Comparison of ENCODE assay signal across 10 cellular contexts in the genomic region with DNA sequence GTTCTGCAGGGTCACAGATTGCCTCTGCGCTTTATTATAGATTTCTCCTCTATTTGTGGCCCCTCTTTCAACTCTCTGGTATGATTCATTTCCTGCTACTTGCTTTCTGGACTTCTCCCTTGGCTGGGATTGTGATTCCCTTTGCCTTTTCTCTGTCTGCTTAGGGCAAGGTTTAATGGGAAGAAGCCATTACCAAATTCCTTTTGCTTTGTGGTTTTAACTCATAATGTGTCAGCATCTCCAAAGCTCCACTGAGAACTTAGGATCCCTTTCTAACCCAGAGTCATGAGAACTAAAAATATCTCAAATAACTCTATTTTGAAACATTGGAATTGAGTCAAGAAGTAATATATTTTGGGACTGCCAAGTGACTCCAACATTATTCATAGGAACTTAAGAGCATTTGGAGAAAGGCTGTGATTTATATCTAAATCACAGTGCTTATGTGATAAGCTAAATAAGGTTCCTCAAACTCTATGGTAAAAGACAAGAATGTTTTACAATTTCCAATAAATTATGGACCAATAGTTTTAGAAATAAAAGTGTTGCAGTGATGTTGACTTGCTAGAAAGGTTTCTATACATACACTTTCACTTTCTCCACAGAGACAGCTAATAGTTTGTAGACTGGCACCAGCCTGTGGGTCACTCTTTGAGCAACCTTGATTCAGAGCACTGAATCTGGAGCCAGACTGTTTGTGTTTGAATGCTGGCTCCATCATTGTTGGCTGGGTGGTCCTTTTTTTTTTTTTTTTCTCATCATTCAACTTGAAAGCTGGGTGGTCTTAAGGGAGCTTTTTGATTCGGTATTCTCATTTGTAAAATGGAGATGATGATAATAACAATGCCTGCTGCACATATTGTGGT.
A peak's percentile ranks its signal among the peaks of the same experiment; 100 is the strongest.
DNase-seq lines count a peak whose midpoint lies in the region; ATAC-seq and TF ChIP-seq lines count a peak whose summit lies in the region.
"Had no signal": no experiment of that assay in that cellular context is flagged by ENCODE, and none has a peak within 500 bp of the region (broad histone marks: within the 10 kb centered on the region; RNA-seq: fewer than 3 reads in every experiment).

No MANE protein-coding gene starts in this region.

- H2AFZ ChIP-seq in SK-N-SH (ENCODE audit: low read depth), result no peak overlapping the region

- no peaks in the 10 kb centered on the region for H3K9me2 ChIP-seq in SK-N-SH

- peak; percentile 52 to 98; a peak in 3 of 4 replicates for TF ChIP-seq EP300 in SK-N-SH (IDR thresholded peaks at IDR 0.05; ENCODE audit: borderline replicate concordance in 1 of 2, low read depth in 1 of 2, low read length in 1 of 2)

- WGBS in SK-N-SH (ENCODE audit: low lambda C conversion rate), result 52% methylated on average over 2 of the region's 2 CpGs

- H3F3A ChIP-seq in SK-N-SH (replicated peaks; ENCODE audit: insufficient read depth), result peaks cover 30% of the 10 kb centered on the region

- peak; percentile 100 for DNase-seq in GM04503 (ENCODE audit: low read depth)
- DNase-seq in SK-N-SH, result no peak
- peak; percentile 98 for DNase-seq in fibroblast of villous mesenchyme (ENCODE audit: low read depth)
- peak; percentile 96 for DNase-seq in retinal pigment epithelial cell (ENCODE audit: low read depth)
- DNase-seq in DMS79 treated with DMSO at 0.1 percent for 48 hours (lab: John Stamatoyannopoulos, UW), result no peak
- DNase-seq in KBM-7, result no peak
- DNase-seq: activated CD4-positive, alpha-beta T cell treated with anti-CD3 and anti-CD28 coated beads, Interleukin-2, amount 50 U/mL, for 4 hours; NCI-H1092 had no signal

- no peak for TF ChIP-seq RAD21 in SK-N-SH (IDR thresholded peaks at IDR 0.05; ENCODE audit: low read length)

- no peaks in the 10 kb centered on the region for H4K20me1 ChIP-seq in SK-N-SH (ENCODE audit: insufficient read depth)

- POLR2A ChIA-PET in SK-N-SH (lab: Yijun Ruan, JAX), result interaction anchor here (0.6 kb wide), 1 partner anchor 22 kb away, joined by 3 read pairs; no protein-coding TSS in a partner anchor

- in situ Hi-C loops in KBM-7 (cut with MboI; ENCODE audit: low pct_unique_long_range_greater_than_20kb, low sequenced_read_pairs), result no loop called here

- no peaks in the 10 kb centered on the region for H3K9me3 ChIP-seq in SK-N-SH

- no peaks in the 10 kb centered on the region for H3K36me3 ChIP-seq in SK-N-SH (replicated peaks in 1 of 2; ENCODE audit: control insufficient read depth in 1 of 2, insufficient read depth in 2 of 2, low read length in 1 of 2)

- H3K4me2 ChIP-seq in SK-N-SH, result peak overlapping the region; percentile 66

- H3K4me3 ChIP-seq in SK-N-SH (ENCODE audit: low read depth in 2 of 2, low read length in 1 of 2) (no peak overlapping the region), fibroblast of villous mesenchyme (ENCODE audit: low read depth, low read length) (no peak overlapping the region), retinal pigment epithelial cell (ENCODE audit: low read length) (no peak overlapping the region)

- H3K27ac ChIP-seq in SK-N-SH (ENCODE audit: low read depth in 2 of 2, low read length in 1 of 2), result peak overlapping the region; percentile 79 to 99; a peak in 3 of 4 replicates

- peak overlapping the region; percentile 51; the same call in 1 of the 2 replicates for H3K9ac ChIP-seq in SK-N-SH

- CTCF ChIA-PET in SK-N-SH (lab: Yijun Ruan, JAX), result interaction anchor here (3.2 kb wide), 1 partner anchor 230 kb away, joined by 9 read pairs; no protein-coding TSS in a partner anchor

- TF ChIP-seq CTCF in SK-N-SH (IDR thresholded peaks at IDR 0.05) (no peak), fibroblast of villous mesenchyme (IDR thresholded peaks at IDR 0.05; ENCODE audit: insufficient read depth, low read depth, low read length) (no peak), retinal pigment epithelial cell (conservative IDR thresholded peaks at IDR 0.05; ENCODE audit: low read depth, low read length) (no peak)

- peaks cover 0 to 13% of the 10 kb centered on the region in 2 experiments; a peak in 2 of 4 replicates for H3K4me1 ChIP-seq in SK-N-SH (ENCODE audit: control insufficient read depth in 1 of 2, insufficient read depth in 2 of 2, low read depth in 1 of 2, low read length in 1 of 2)

- ATAC-seq in HG02798 (IDR thresholded peaks at IDR 0.05; ENCODE audit: poor library complexity, unreplicated experiment) (no peak), HG03025 (IDR thresholded peaks at IDR 0.05; ENCODE audit: low FRiP score, unreplicated experiment) (no peak)

- no peaks in the 10 kb centered on the region for H3K27me3 ChIP-seq in SK-N-SH (ENCODE audit: insufficient read depth)

- H3K79me2 ChIP-seq in SK-N-SH (ENCODE audit: insufficient read depth), result no peaks in the 10 kb centered on the region

TF ChIP-seq in SK-N-SH, 30 proteins besides CTCF, POLR2A, EP300 and RAD21 (continues in another document):
- TF ChIP-seq, protein P1, sequence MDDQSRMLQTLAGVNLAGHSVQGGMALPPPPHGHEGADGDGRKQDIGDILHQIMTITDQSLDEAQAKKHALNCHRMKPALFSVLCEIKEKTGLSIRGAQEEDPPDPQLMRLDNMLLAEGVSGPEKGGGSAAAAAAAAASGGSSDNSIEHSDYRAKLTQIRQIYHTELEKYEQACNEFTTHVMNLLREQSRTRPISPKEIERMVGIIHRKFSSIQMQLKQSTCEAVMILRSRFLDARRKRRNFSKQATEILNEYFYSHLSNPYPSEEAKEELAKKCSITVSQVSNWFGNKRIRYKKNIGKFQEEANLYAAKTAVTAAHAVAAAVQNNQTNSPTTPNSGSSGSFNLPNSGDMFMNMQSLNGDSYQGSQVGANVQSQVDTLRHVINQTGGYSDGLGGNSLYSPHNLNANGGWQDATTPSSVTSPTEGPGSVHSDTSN (IDR thresholded peaks at IDR 0.05), result peak; percentile 95
- TF ChIP-seq GABPA (IDR thresholded peaks at IDR 0.05; ENCODE audit: low read depth), result peak; percentile 37; the same call in 1 of the 2 replicates
- TF ChIP-seq, protein P2, sequence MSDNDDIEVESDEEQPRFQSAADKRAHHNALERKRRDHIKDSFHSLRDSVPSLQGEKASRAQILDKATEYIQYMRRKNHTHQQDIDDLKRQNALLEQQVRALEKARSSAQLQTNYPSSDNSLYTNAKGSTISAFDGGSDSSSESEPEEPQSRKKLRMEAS (IDR thresholded peaks at IDR 0.05; ENCODE audit: low read depth), result peak; percentile 14; the same call in 1 of the 2 replicates
- TF ChIP-seq FOXM1 (IDR thresholded peaks at IDR 0.05; ENCODE audit: low read depth), result peak; percentile 95
- TF ChIP-seq RXRA (IDR thresholded peaks at IDR 0.05; ENCODE audit: borderline replicate concordance, low read depth), result peak; percentile 99
- TF ChIP-seq ELF1 (IDR thresholded peaks at IDR 0.05), result 0 out of 2 replicates have a peak, but pooled peaks have one; percentile 32
- TF ChIP-seq JUND (IDR thresholded peaks at IDR 0.05), result peak; percentile 95
- peak; percentile 97 for TF ChIP-seq TCF12 (IDR thresholded peaks at IDR 0.05)
- TF ChIP-seq MEF2A (IDR thresholded peaks at IDR 0.05; ENCODE audit: borderline replicate concordance, low read depth), result peak; percentile 100
- TF ChIP-seq, protein P3, sequence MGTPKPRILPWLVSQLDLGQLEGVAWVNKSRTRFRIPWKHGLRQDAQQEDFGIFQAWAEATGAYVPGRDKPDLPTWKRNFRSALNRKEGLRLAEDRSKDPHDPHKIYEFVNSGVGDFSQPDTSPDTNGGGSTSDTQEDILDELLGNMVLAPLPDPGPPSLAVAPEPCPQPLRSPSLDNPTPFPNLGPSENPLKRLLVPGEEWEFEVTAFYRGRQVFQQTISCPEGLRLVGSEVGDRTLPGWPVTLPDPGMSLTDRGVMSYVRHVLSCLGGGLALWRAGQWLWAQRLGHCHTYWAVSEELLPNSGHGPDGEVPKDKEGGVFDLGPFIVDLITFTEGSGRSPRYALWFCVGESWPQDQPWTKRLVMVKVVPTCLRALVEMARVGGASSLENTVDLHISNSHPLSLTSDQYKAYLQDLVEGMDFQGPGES (IDR thresholded peaks at IDR 0.05; ENCODE audit: low read depth, low read length), result no peak
- TF ChIP-seq NFIC (IDR thresholded peaks at IDR 0.05; ENCODE audit: borderline replicate concordance), result peak; percentile 98
- TF ChIP-seq TEAD4 (IDR thresholded peaks at IDR 0.05; ENCODE audit: borderline replicate concordance, insufficient read depth), result peak; percentile 98
- TF ChIP-seq SIN3A (IDR thresholded peaks at IDR 0.05; ENCODE audit: borderline replicate concordance, low read depth, low read length), result 0 out of 2 replicates have a peak, but pooled peaks have one; percentile 59
- peak; percentile 67; the same call in 1 of the 2 replicates for TF ChIP-seq POLR2AphosphoS5 (IDR thresholded peaks at IDR 0.05; ENCODE audit: low read depth, low read length)
- no peak for TF ChIP-seq TAF1 (IDR thresholded peaks at IDR 0.05; ENCODE audit: borderline replicate concordance, low read depth, low read length)
- no peak for TF ChIP-seq EZH2phosphoT487 (IDR thresholded peaks at IDR 0.05; ENCODE audit: borderline replicate concordance, low read depth)
- no peak for TF ChIP-seq RCOR1 (IDR thresholded peaks at IDR 0.05; ENCODE audit: low read length)
- TF ChIP-seq YY1 (IDR thresholded peaks at IDR 0.05; ENCODE audit: low read depth), result no peak
- TF ChIP-seq, protein P4, sequence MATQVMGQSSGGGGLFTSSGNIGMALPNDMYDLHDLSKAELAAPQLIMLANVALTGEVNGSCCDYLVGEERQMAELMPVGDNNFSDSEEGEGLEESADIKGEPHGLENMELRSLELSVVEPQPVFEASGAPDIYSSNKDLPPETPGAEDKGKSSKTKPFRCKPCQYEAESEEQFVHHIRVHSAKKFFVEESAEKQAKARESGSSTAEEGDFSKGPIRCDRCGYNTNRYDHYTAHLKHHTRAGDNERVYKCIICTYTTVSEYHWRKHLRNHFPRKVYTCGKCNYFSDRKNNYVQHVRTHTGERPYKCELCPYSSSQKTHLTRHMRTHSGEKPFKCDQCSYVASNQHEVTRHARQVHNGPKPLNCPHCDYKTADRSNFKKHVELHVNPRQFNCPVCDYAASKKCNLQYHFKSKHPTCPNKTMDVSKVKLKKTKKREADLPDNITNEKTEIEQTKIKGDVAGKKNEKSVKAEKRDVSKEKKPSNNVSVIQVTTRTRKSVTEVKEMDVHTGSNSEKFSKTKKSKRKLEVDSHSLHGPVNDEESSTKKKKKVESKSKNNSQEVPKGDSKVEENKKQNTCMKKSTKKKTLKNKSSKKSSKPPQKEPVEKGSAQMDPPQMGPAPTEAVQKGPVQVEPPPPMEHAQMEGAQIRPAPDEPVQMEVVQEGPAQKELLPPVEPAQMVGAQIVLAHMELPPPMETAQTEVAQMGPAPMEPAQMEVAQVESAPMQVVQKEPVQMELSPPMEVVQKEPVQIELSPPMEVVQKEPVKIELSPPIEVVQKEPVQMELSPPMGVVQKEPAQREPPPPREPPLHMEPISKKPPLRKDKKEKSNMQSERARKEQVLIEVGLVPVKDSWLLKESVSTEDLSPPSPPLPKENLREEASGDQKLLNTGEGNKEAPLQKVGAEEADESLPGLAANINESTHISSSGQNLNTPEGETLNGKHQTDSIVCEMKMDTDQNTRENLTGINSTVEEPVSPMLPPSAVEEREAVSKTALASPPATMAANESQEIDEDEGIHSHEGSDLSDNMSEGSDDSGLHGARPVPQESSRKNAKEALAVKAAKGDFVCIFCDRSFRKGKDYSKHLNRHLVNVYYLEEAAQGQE (IDR thresholded peaks at IDR 0.05; ENCODE audit: low read depth, low read length), result peak; percentile 43; the same call in 1 of the 2 replicates

Comparison
In these comparisons a context has a peak if more than half of its experiments do, and no peak if none do; other contexts are left out.
1. DNase-seq: peak in GM04503 (single experiment), fibroblast of villous mesenchyme (single experiment) and retinal pigment epithelial cell (single experiment); none in SK-N-SH (single experiment), DMS79 treated with DMSO at 0.1 percent for 48 hours (single experiment) and KBM-7 (single experiment).